ENCODE assay signal across 8 cellular contexts in genomic region chr1:23824711-23825075, GRCh38. TPM values are rescaled to one million over a fixed set of nuclear protein-coding genes. Genes with fewer than 3 reads are reported as not detected.
DNase-seq lines count a peak whose midpoint lies in the region; ATAC-seq and TF ChIP-seq lines count a peak whose summit lies in the region.

No MANE protein-coding gene starts in this region.

- peak overlapping the region; percentile 42 for H3K27ac ChIP-seq in RWPE2 (ENCODE audit: poor library complexity, severe bottlenecking)

- H3K36me3 ChIP-seq in ES-I3 (ENCODE audit: insufficient read depth, low read length), result no peaks in the 10 kb centered on the region
- H3K36me3 ChIP-seq in RWPE2 (ENCODE audit: low read depth), result no peaks in the 10 kb centered on the region

- H3K4me3 Mint-ChIP-seq in progenitor cell of endocrine pancreas (ENCODE audit: low read depth), result peak overlapping the region; percentile 98

- H3K36me3 Mint-ChIP-seq in progenitor cell of endocrine pancreas (ENCODE audit: insufficient read depth), result no peaks in the 10 kb centered on the region

- no peaks in the 10 kb centered on the region for H3K27me3 ChIP-seq in RWPE2 (ENCODE audit: insufficient read depth, poor library complexity, severe bottlenecking)

- no peak for TF ChIP-seq CTCF in RWPE2 (IDR thresholded peaks at IDR 0.05; ENCODE audit: poor library complexity, severe bottlenecking)
- no peak for TF ChIP-seq CTCF in progenitor cell of endocrine pancreas (IDR thresholded peaks at IDR 0.05; ENCODE audit: unreplicated experiment)

- H3K9ac ChIP-seq in ES-I3 (ENCODE audit: low read depth, low read length), result peak overlapping the region; percentile 100

- peaks cover 5% of the 10 kb centered on the region for H3K4me1 Mint-ChIP-seq in progenitor cell of endocrine pancreas (ENCODE audit: low read depth)

- H3K4me3 ChIP-seq in RWPE2 (ENCODE audit: severe bottlenecking), result peak overlapping the region; percentile 93

- ATAC-seq in RWPE2 (ENCODE audit: low read depth) (no peak), HG02571 (IDR thresholded peaks at IDR 0.05; ENCODE audit: unreplicated experiment) (no peak), HG02678 (IDR thresholded peaks at IDR 0.05; ENCODE audit: unreplicated experiment) (no peak)

- H3K4me1 ChIP-seq in ES-I3 (ENCODE audit: insufficient read depth, low read length) (no peaks in the 10 kb centered on the region), RWPE2 (ENCODE audit: insufficient read depth, poor library complexity, severe bottlenecking) (peaks cover 4% of the 10 kb centered on the region)

- no peak for DNase-seq in RWPE2 (ENCODE audit: low spot score)
- DNase-seq in fibroblast of peridontal ligament (ENCODE audit: extremely low read depth), result peak; percentile 21
- no peak for DNase-seq in progenitor cell of endocrine pancreas (ENCODE audit: low spot score, unreplicated experiment)
- DNase-seq in NCI-H1105 treated with DMSO at 0.1 percent for 48 hours (lab: John Stamatoyannopoulos, UW), result no peak
- DNase-seq in T1000 (lab: John Stamatoyannopoulos, UW), result no peak

- H3K27ac Mint-ChIP-seq in progenitor cell of endocrine pancreas, result peak overlapping the region; percentile 98

- H3K9me3 Mint-ChIP-seq in progenitor cell of endocrine pancreas (ENCODE audit: low read depth), result no peaks in the 10 kb centered on the region

- H3K9me3 ChIP-seq in ES-I3 (ENCODE audit: control insufficient read depth, insufficient read depth, low read length) (no peaks in the 10 kb centered on the region), RWPE2 (ENCODE audit: severe bottlenecking) (no peaks in the 10 kb centered on the region)

- H3K27me3 Mint-ChIP-seq in progenitor cell of endocrine pancreas, result no peaks in the 10 kb centered on the region

RNA-seq across cellular contexts. Expression of gene HMGCL, which starts 0.5 kb away (rescaled TPM):
- 30.0 and 30.3 TPM in 2 replicates for total RNA-seq in progenitor cell of endocrine pancreas

RNA-seq across cellular contexts. Expression of gene GALE, which starts 24.1 kb away (rescaled TPM):
- total RNA-seq in progenitor cell of endocrine pancreas, result 49.9 and 53.3 TPM in 2 replicates

RNA-seq across cellular contexts. Expression of gene LYPLA2, which starts 33.7 kb away (rescaled TPM):
- total RNA-seq in progenitor cell of endocrine pancreas, result 109 and 115 TPM in 2 replicates

RNA-seq across cellular contexts. Expression of gene FUCA1, which starts 43.4 kb away (rescaled TPM):
- 18.1 and 18.8 TPM in 2 replicates for total RNA-seq in progenitor cell of endocrine pancreas

RNA-seq across cellular contexts. Expression of gene PITHD1, which starts 46.5 kb away (rescaled TPM):
- total RNA-seq in progenitor cell of endocrine pancreas, result 52.8 and 53.8 TPM in 2 replicates
